Comparison of ENCODE assay signal across 22 cellular contexts in genomic region chr6:147849401-147849800, GRCh38.
DNase-seq lines count a peak whose midpoint lies in the region; ATAC-seq, FAIRE-seq and TF ChIP-seq lines count a peak whose summit lies in the region.
"Had no signal": no experiment of that assay in that cellular context is flagged by ENCODE, and none has a peak within 500 bp of the region (broad histone marks: within the 10 kb centered on the region; RNA-seq: fewer than 3 reads in every experiment).

No MANE protein-coding gene starts in this region.

- no peak overlapping the region for H2BK15ac ChIP-seq in IMR-90 (ENCODE audit: low read depth, low read length)

- H2AK9ac ChIP-seq in IMR-90 (replicated peaks; ENCODE audit: low read depth, low read length, poor library complexity): no peak overlapping the region

- peak overlapping the region; percentile 45 to 79 (median 72) for H3K27ac Mint-ChIP-seq in nephron
- no peak overlapping the region for H3K27ac Mint-ChIP-seq in activated T-helper 2 cell treated with anti-CD3 and anti-CD28 coated beads, Interferon-gamma antibody, Interleukin-2, Interleukin-4, amounts not matched to agents 10 μg/mL and 5 μg/mL and 100 μg/mL, durations not matched to agents 14 hours and 24 hours and 36 hours
- H3K27ac Mint-ChIP-seq: CD4-positive, CD25-positive, alpha-beta regulatory T cell; HFFc6 had no signal

- H3K4me3 ChIP-seq in IMR-90 (ENCODE audit: insufficient read depth, low read depth, low read length) (no peak overlapping the region), K562 (no peak overlapping the region), hepatocyte (no peak overlapping the region)

- H3K9me1 ChIP-seq in IMR-90 (ENCODE audit: insufficient read depth, low read length) (no peaks in the 10 kb centered on the region), K562 (ENCODE audit: control insufficient read depth, insufficient read depth, low read length) (no peaks in the 10 kb centered on the region)

- DNase-seq in IMR-90: no peak
- DNase-seq in K562 (ENCODE audit: extremely low read depth in 1 of 4, low spot score in 3 of 4): no peak
- DNase-seq in hepatocyte (ENCODE audit: low spot score): no peak
- DNase-seq in NCI-H774 (lab: John Stamatoyannopoulos, UW): no peak
- DNase-seq in activated T-helper 2 cell treated with anti-CD3 and anti-CD28 coated beads, Interferon-gamma antibody, Interleukin-2, Interleukin-4, amounts not matched to agents 10 μg/mL and 5 μg/mL and 100 μg/mL, durations not matched to agents 14 hours and 24 hours and 36 hours (ENCODE audit: low spot score): no peak
- no peak for DNase-seq in COLO668 (lab: John Stamatoyannopoulos, UW; ENCODE audit: unreplicated experiment)
- DNase-seq: ACHN; BE2C; C1 segment of cervical spinal cord; Caco-2; CD4-positive, CD25-positive, alpha-beta regulatory T cell; CD8-positive, alpha-beta memory T cell; DMS153; DMS79; GDM1; GOT3; H7; HFFc6; KBM-7 had no signal

- H3K27ac ChIP-seq in IMR-90 (ENCODE audit: insufficient read depth, low read length): no peak overlapping the region
- no peak overlapping the region for H3K27ac ChIP-seq in K562 (ENCODE audit: extremely low read depth, low read depth, low read length)
- no peak overlapping the region for H3K27ac ChIP-seq in hepatocyte

- no peak overlapping the region for H3K9ac ChIP-seq in IMR-90 (ENCODE audit: low read depth, low read length)
- H3K9ac ChIP-seq in K562 (ENCODE audit: insufficient read depth in 1 of 2, low read depth in 2 of 2, low read length in 2 of 2): no peak overlapping the region

- ATAC-seq in IMR-90 (ENCODE audit: low read depth) (no peak), K562 (no peak)
- ATAC-seq: HCT116 had no signal

- H4K8ac ChIP-seq in IMR-90 (ENCODE audit: low read depth in 2 of 2, low read length in 2 of 2): no peak overlapping the region

- no peak overlapping the region for H2AFZ ChIP-seq in IMR-90 (replicated peaks; ENCODE audit: low read length, poor library complexity)
- H2AFZ ChIP-seq in K562 (ENCODE audit: low read depth, low read length): no peak overlapping the region
- H2AFZ ChIP-seq in hepatocyte: no peak overlapping the region

- H3K4me1 ChIP-seq in IMR-90 (ENCODE audit: control insufficient read depth, insufficient read depth, low read length): no peaks in the 10 kb centered on the region; the same call in 1 of the 2 replicates
- no peaks in the 10 kb centered on the region for H3K4me1 ChIP-seq in K562 (replicated peaks in 1 of 2; ENCODE audit: control insufficient read depth in 2 of 2, insufficient read depth in 2 of 2, low read length in 2 of 2)
- H3K4me1 ChIP-seq in hepatocyte (ENCODE audit: insufficient read depth): peaks cover 11% of the 10 kb centered on the region
- H3K4me1 ChIP-seq: BE2C, Caco-2 had no signal

- H2BK5ac ChIP-seq in IMR-90 (ENCODE audit: low read depth, low read length, poor library complexity, severe bottlenecking): no peak overlapping the region

- no peak for TF ChIP-seq RAD21 in IMR-90 (IDR thresholded peaks at IDR 0.05; ENCODE audit: low read length)
- TF ChIP-seq RAD21 in K562 (CRISPR knock-in tag; conservative IDR thresholded peaks at IDR 0.05 in 1 of 2, IDR thresholded peaks at IDR 0.05 in 1 of 2): no peak

- TF ChIP-seq EP300 in K562 (IDR thresholded peaks at IDR 0.05; ENCODE audit: low read length): no peak

- no peak overlapping the region for H2AK5ac ChIP-seq in IMR-90 (ENCODE audit: low read depth, low read length)

- H3K9me3 ChIP-seq in IMR-90 (ENCODE audit: control insufficient read depth, insufficient read depth, low read length) (no peaks in the 10 kb centered on the region), K562 (replicated peaks; ENCODE audit: control insufficient read depth, insufficient read depth, low read depth, low read length) (no peaks in the 10 kb centered on the region), hepatocyte (ENCODE audit: low read depth) (no peaks in the 10 kb centered on the region)
- H3K9me3 ChIP-seq: BE2C, Caco-2 had no signal

- no peak for TF ChIP-seq POLR2A in IMR-90 (IDR thresholded peaks at IDR 0.05; ENCODE audit: low read depth, low read length)
- no peak for TF ChIP-seq POLR2A in K562 (conservative IDR thresholded peaks at IDR 0.05)

- no peak overlapping the region for H2BK120ac ChIP-seq in IMR-90 (ENCODE audit: low read depth, low read length)

- no peak overlapping the region for H3K18ac ChIP-seq in IMR-90 (ENCODE audit: low read depth, low read length)

- no peak overlapping the region for H3K14ac ChIP-seq in IMR-90 (replicated peaks; ENCODE audit: low read depth, low read length)

- H2BK20ac ChIP-seq in IMR-90 (ENCODE audit: low read depth, low read length): no peak overlapping the region

- peak overlapping the region in 1 of 3 experiments; percentile 19 for H3K4me3 Mint-ChIP-seq in nephron
- no peak overlapping the region for H3K4me3 Mint-ChIP-seq in activated T-helper 2 cell treated with anti-CD3 and anti-CD28 coated beads, Interferon-gamma antibody, Interleukin-2, Interleukin-4, amounts not matched to agents 10 μg/mL and 5 μg/mL and 100 μg/mL, durations not matched to agents 14 hours and 24 hours and 36 hours (ENCODE audit: low read depth)
- H3K4me3 Mint-ChIP-seq: CD4-positive, CD25-positive, alpha-beta regulatory T cell; CD8-positive, alpha-beta memory T cell; HFFc6 had no signal

- no peaks in the 10 kb centered on the region for H3K79me1 ChIP-seq in IMR-90 (ENCODE audit: low read depth in 1 of 2, low read length in 2 of 2)

- H4K91ac ChIP-seq in IMR-90 (ENCODE audit: insufficient read depth, low read depth, low read length): no peak overlapping the region

- CTCF ChIA-PET in IMR-90 (lab: Yijun Ruan, JAX) (no interaction called here), K562 (lab: Yijun Ruan, JAX; ENCODE audit: low intra/inter-chr PET ratio) (no interaction called here)

- no peaks in the 10 kb centered on the region for H3K36me3 ChIP-seq in IMR-90 (ENCODE audit: control insufficient read depth, insufficient read depth, low read length)
- no peaks in the 10 kb centered on the region for H3K36me3 ChIP-seq in K562 (ENCODE audit: control insufficient read depth, insufficient read depth, low read length)
- H3K36me3 ChIP-seq in hepatocyte (replicated peaks; ENCODE audit: insufficient read depth, low read depth): no peaks in the 10 kb centered on the region
- H3K36me3 ChIP-seq: BE2C had no signal

- peaks cover 10% of the 10 kb centered on the region for H3K9me3 Mint-ChIP-seq in nephron
- H3K9me3 Mint-ChIP-seq in activated T-helper 2 cell treated with anti-CD3 and anti-CD28 coated beads, Interferon-gamma antibody, Interleukin-2, Interleukin-4, amounts not matched to agents 10 μg/mL and 5 μg/mL and 100 μg/mL, durations not matched to agents 14 hours and 24 hours and 36 hours: no peaks in the 10 kb centered on the region

- H3K27me3 ChIP-seq in IMR-90 (ENCODE audit: control insufficient read depth, insufficient read depth, low read length): no peaks in the 10 kb centered on the region
- H3K27me3 ChIP-seq in K562 (ENCODE audit: control insufficient read depth in 2 of 2, insufficient read depth in 2 of 2, low read length in 2 of 2): no peaks in the 10 kb centered on the region
- H3K27me3 ChIP-seq in hepatocyte: no peaks in the 10 kb centered on the region
- H3K27me3 ChIP-seq: BE2C had no signal

- BruUV-seq in IMR-90 (replicated peaks; lab: Mats Ljungman, UMichigan) (no TSS peak), K562 (replicated peaks; lab: Mats Ljungman, UMichigan) (no TSS peak)

- H3K4me2 ChIP-seq in IMR-90 (ENCODE audit: low read depth, low read length) (no peak overlapping the region; the same call in 1 of the 2 replicates), K562 (ENCODE audit: insufficient read depth, low read length) (no peak overlapping the region), hepatocyte (peak overlapping the region; percentile 12)

- TF ChIP-seq CTCF in IMR-90 (conservative IDR thresholded peaks at IDR 0.05; ENCODE audit: low read depth, low read length): no peak
- no peak for TF ChIP-seq CTCF in K562 (IDR thresholded peaks at IDR 0.05 in 2 of 3, conservative IDR thresholded peaks at IDR 0.05 in 1 of 3; ENCODE audit: insufficient read depth in 2 of 3, low read depth in 1 of 3, low read length in 3 of 3)
- no peak for TF ChIP-seq CTCF in hepatocyte (IDR thresholded peaks at IDR 0.05; ENCODE audit: poor library complexity)
- TF ChIP-seq CTCF in nephron (IDR thresholded peaks at IDR 0.05; ENCODE audit: unreplicated experiment in 3 of 3): no peak

- no peaks in the 10 kb centered on the region for H3K27me3 Mint-ChIP-seq in nephron (ENCODE audit: low read depth)
- no peaks in the 10 kb centered on the region for H3K27me3 Mint-ChIP-seq in activated T-helper 2 cell treated with anti-CD3 and anti-CD28 coated beads, Interferon-gamma antibody, Interleukin-2, Interleukin-4, amounts not matched to agents 10 μg/mL and 5 μg/mL and 100 μg/mL, durations not matched to agents 14 hours and 24 hours and 36 hours (ENCODE audit: low read depth)
- H3K27me3 Mint-ChIP-seq: CD4-positive, CD25-positive, alpha-beta regulatory T cell had no signal

- H3K79me2 ChIP-seq in K562 (ENCODE audit: control insufficient read depth, insufficient read depth, low read length): no peaks in the 10 kb centered on the region
- H3K79me2 ChIP-seq in hepatocyte: no peaks in the 10 kb centered on the region

- H3K4ac ChIP-seq in IMR-90 (ENCODE audit: low read depth, low read length): no peak overlapping the region

- dilution Hi-C loops in IMR-90 (cut with HindIII; ENCODE audit: low sequenced_read_pairs, unreplicated experiment): no loop called here

- H4K20me1 ChIP-seq in IMR-90 (ENCODE audit: insufficient read depth, low read length): no peaks in the 10 kb centered on the region
- no peaks in the 10 kb centered on the region for H4K20me1 ChIP-seq in K562 (replicated peaks; ENCODE audit: control insufficient read depth, insufficient read depth, low read length)
- no peaks in the 10 kb centered on the region for H4K20me1 ChIP-seq in hepatocyte (ENCODE audit: insufficient read depth, poor library complexity, severe bottlenecking)

- H3K36me3 Mint-ChIP-seq in nephron (ENCODE audit: low read depth): no peaks in the 10 kb centered on the region
- no peaks in the 10 kb centered on the region for H3K36me3 Mint-ChIP-seq in activated T-helper 2 cell treated with anti-CD3 and anti-CD28 coated beads, Interferon-gamma antibody, Interleukin-2, Interleukin-4, amounts not matched to agents 10 μg/mL and 5 μg/mL and 100 μg/mL, durations not matched to agents 14 hours and 24 hours and 36 hours (ENCODE audit: low read depth)
- H3K36me3 Mint-ChIP-seq: CD4-positive, CD25-positive, alpha-beta regulatory T cell; CD8-positive, alpha-beta memory T cell had no signal

- in situ Hi-C loops in IMR-90 (cut with MboI; ENCODE audit: low sequenced_read_pairs): no loop called here
- in situ Hi-C loops in K562 (cut with MboI): no loop called here

- H3K4me1 Mint-ChIP-seq in nephron: peaks cover 24% of the 10 kb centered on the region
- no peaks in the 10 kb centered on the region for H3K4me1 Mint-ChIP-seq in activated T-helper 2 cell treated with anti-CD3 and anti-CD28 coated beads, Interferon-gamma antibody, Interleukin-2, Interleukin-4, amounts not matched to agents 10 μg/mL and 5 μg/mL and 100 μg/mL, durations not matched to agents 14 hours and 24 hours and 36 hours (ENCODE audit: low read depth)
- H3K4me1 Mint-ChIP-seq: CD4-positive, CD25-positive, alpha-beta regulatory T cell; CD8-positive, alpha-beta memory T cell had no signal

- H4K5ac ChIP-seq in IMR-90 (ENCODE audit: low read depth, low read length): no peak overlapping the region

- POLR2A ChIA-PET in IMR-90 (lab: Charles Lee; ENCODE audit: unreplicated experiment) (no interaction called here), K562 (lab: Yijun Ruan, JAX) (no interaction called here)

- FAIRE-seq in K562 (lab: Jason Lieb, UNC): no peak
- FAIRE-seq: GM12892 had no signal

- no peak overlapping the region for H3K56ac ChIP-seq in IMR-90 (ENCODE audit: extremely low read depth, insufficient read depth, low read length)

- no peak overlapping the region for H3K23ac ChIP-seq in IMR-90 (ENCODE audit: low read depth, low read length)

- no CpG with 5 or more reads among the region's 7 CpGs for WGBS in IMR-90 (ENCODE audit: extremely low coverage in 2 of 2, insufficient read length in 1 of 2), 2 experiments
- WGBS in K562 (ENCODE audit: insufficient coverage, low coverage, missing lambda C conversion rate): 54% methylated on average over 7 of the region's 7 CpGs
- WGBS in hepatocyte (ENCODE audit: low lambda C conversion rate, missing lambda C conversion rate): 49% methylated on average over 7 of the region's 7 CpGs

- intact Hi-C loops in IMR-90 (cut with micrococcal nuclease): no loop called here
- intact Hi-C loops in K562 (cut with micrococcal nuclease): no loop called here
- intact Hi-C loops in activated T-helper 2 cell treated with anti-CD3 and anti-CD28 coated beads, Interferon-gamma antibody, Interleukin-2, Interleukin-4, amounts not matched to agents 10 μg/mL and 5 μg/mL and 100 μg/mL, durations not matched to agents 14 hours and 24 hours and 36 hours (cut with micrococcal nuclease): no loop called here

- H3K9me2 ChIP-seq in hepatocyte (replicated peaks; ENCODE audit: insufficient read depth): no peaks in the 10 kb centered on the region
